Comparison of ENCODE assay signal across 8 cellular contexts in the genomic region with DNA sequence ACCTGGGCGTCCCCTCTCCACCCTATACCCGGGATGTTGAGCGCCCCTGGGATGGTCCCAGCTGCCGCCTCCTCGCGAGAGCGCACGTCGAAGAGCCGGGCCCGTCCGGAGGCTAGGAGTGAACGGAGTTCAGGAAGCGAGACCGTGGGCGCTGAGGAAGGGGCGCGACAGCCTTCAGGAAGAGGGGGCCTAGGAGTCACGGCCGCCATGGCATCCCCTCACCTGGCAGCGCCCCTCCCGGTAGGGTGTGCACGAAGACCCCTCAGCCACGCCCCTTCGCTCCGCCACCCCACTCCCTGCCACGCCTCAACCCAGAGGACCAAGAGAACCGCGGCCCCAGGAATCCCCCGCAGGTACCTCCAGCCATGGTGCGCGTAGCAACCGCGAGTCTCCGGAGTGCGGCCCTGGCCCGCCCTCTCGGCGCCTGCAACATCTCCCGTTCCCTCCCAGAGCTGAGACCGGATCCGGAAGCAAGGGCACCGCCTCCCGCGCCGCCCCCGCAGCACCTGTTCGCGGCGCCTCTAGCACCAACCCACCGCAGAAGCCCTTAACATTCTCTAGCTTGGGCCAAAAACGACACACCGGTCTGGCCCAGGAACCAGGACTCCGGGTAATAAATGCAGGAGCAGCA. TPM values are rescaled to one million over a fixed set of nuclear protein-coding genes. Genes with fewer than 3 reads are reported as not detected.
DNase-seq lines count a peak whose midpoint lies in the region; ATAC-seq, FAIRE-seq and TF ChIP-seq lines count a peak whose summit lies in the region.

A gene with protein sequence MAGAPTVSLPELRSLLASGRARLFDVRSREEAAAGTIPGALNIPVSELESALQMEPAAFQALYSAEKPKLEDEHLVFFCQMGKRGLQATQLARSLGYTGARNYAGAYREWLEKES (minus strand): TSS at position 442 of the 631 bp plus-strand sequence. CDS start 75 bp downstream, at position 367.

- no peak within 1 kb of the TSS for H2AFZ ChIP-seq in HepG2 (ENCODE audit: low read length)

- peaks cover 39% of the 10 kb centered on the region for H3K36me3 Mint-ChIP-seq in WTC11

- peak within 1 kb of the TSS; percentile 86 for H3K4me3 Mint-ChIP-seq in WTC11

- H3K27ac ChIP-seq in HepG2 (ENCODE audit: extremely low read length, insufficient read depth, low read length) = no peak within 1 kb of the TSS

- WGBS in HepG2 (ENCODE audit: low lambda C conversion rate) = 96% methylated on average over 50 of the region's 54 CpGs

- no peak within 1 kb of the TSS for H3K4me2 ChIP-seq in HepG2 (ENCODE audit: low read depth, low read length)

- DNase-seq in NCI-H1105 (lab: John Stamatoyannopoulos, UW) (peak; percentile 80), WTC11 (ENCODE audit: low spot score) (peak; percentile 81), T47D (ENCODE audit: low read depth in 1 of 2, low spot score in 1 of 2) (peak; percentile 87 to 90), HepG2 (ENCODE audit: low spot score) (no peak), SK-N-DZ (ENCODE audit: low spot score) (no peak)
- DNase-seq in stimulated activated CD4-positive, alpha-beta T cell treated with anti-CD3 and anti-CD28 coated beads, Interleukin-4, amount 100 ng/mL, for 1 hour = peak; percentile 88

- TF ChIP-seq RAD21 in HepG2 (CRISPR knock-in tag; IDR thresholded peaks at IDR 0.05) = no peak

- H3K27ac Mint-ChIP-seq in WTC11 = peak within 1 kb of the TSS; percentile 92

- no peaks in the 10 kb centered on the region for H3K27me3 ChIP-seq in HepG2 (ENCODE audit: control insufficient read depth in 1 of 2, insufficient read depth in 2 of 2, low read length in 2 of 2)

- no peak for FAIRE-seq in HepG2 (lab: Jason Lieb, UNC)

- no peak within 1 kb of the TSS for H3K4me3 ChIP-seq in HepG2 (replicated peaks in 1 of 3; ENCODE audit: insufficient read depth in 1 of 3, low read depth in 2 of 3, low read length in 3 of 3)

- H4K20me1 ChIP-seq in HepG2 (ENCODE audit: insufficient read depth, low read length) = no peaks in the 10 kb centered on the region

- no peaks in the 10 kb centered on the region for H3K79me2 ChIP-seq in HepG2 (ENCODE audit: insufficient read depth, low read length)

- no TSS peak for BruUV-seq in HepG2 (replicated peaks; lab: Mats Ljungman, UMichigan)

- intact Hi-C loops in HepG2 (cut with micrococcal nuclease; ENCODE audit: unreplicated experiment) = no loop called here

- peaks cover 7% of the 10 kb centered on the region for H3K4me1 ChIP-seq in ES-I3 (ENCODE audit: insufficient read depth, low read length)
- H3K4me1 ChIP-seq in HepG2 (ENCODE audit: insufficient read depth, low read length) = peaks cover 16% of the 10 kb centered on the region

- H3K36me3 ChIP-seq in ES-I3 (ENCODE audit: insufficient read depth, low read length) = peaks cover 19% of the 10 kb centered on the region
- peaks cover 13 to 39% of the 10 kb centered on the region in 2 experiments for H3K36me3 ChIP-seq in HepG2 (replicated peaks in 1 of 2; ENCODE audit: control insufficient read depth in 1 of 2, insufficient read depth in 2 of 2, low read length in 2 of 2)

- H3K9me3 ChIP-seq in ES-I3 (ENCODE audit: control insufficient read depth, insufficient read depth, low read length) = no peaks in the 10 kb centered on the region
- no peaks in the 10 kb centered on the region for H3K9me3 ChIP-seq in HepG2 (ENCODE audit: low read length)

- no peaks in the 10 kb centered on the region for H3K9me3 Mint-ChIP-seq in WTC11

- TF ChIP-seq CTCF in WTC11 (IDR thresholded peaks at IDR 0.05) (no peak), HepG2 (CRISPR knock-in tag; IDR thresholded peaks at IDR 0.05) (no peak)

- in situ Hi-C loops in T47D (cut with HindIII; ENCODE audit: low pct_unique_long_range_greater_than_20kb, low sequenced_read_pairs) = no loop called here
- in situ Hi-C loops in HepG2 (cut with HindIII; ENCODE audit: extremely low pct_ligation_motif_present, low pct_unique_long_range_greater_than_20kb) = no loop called here

- TF ChIP-seq POLR2A in HepG2 (IDR thresholded peaks at IDR 0.05; ENCODE audit: insufficient read depth in 1 of 2, low read depth in 2 of 2, low read length in 2 of 2) = no peak

- POLR2A ChIA-PET in WTC11 (lab: Charles Lee) = interaction anchor here (0.7 to 2.2 kb wide), 5 partner anchors 18 to 94 kb away, joined by 3 to 20 read pairs (median 5); partner anchors contain the start of genes DEDD and F11R
- POLR2A ChIA-PET in HepG2 (lab: Yijun Ruan, JAX) = no interaction called here

- CTCF ChIA-PET in WTC11 (lab: Charles Lee) (interaction anchor here (0.6 to 5.9 kb wide), 21 partner anchors 9 to 261 kb away, joined by 3 to 47 read pairs (median 4); partner anchors contain the start of genes F11R, KLHDC9 and NECTIN4), HepG2 (lab: Yijun Ruan, JAX; ENCODE audit: low intra/inter-chr PET ratio, low total read pairs) (no interaction called here)

- TF ChIP-seq EP300 in HepG2 (IDR thresholded peaks at IDR 0.05; ENCODE audit: low read depth in 2 of 2, low read length in 2 of 2) = no peak
- TF ChIP-seq EP300 in HepG2 (CRISPR knock-in tag; IDR thresholded peaks at IDR 0.05; ENCODE audit: borderline replicate concordance) = no peak

- peaks cover 36% of the 10 kb centered on the region for H3K4me1 Mint-ChIP-seq in WTC11

- peak; percentile 83 for ATAC-seq in GM21825 (IDR thresholded peaks at IDR 0.05; ENCODE audit: unreplicated experiment)
- peak; percentile 77 for ATAC-seq in WTC11
- no peak for ATAC-seq in HepG2

- H3K9ac ChIP-seq in ES-I3 (ENCODE audit: low read depth, low read length) (peak within 1 kb of the TSS; percentile 83), HepG2 (ENCODE audit: insufficient read depth, low read depth, low read length) (no peak within 1 kb of the TSS)

- H3K27me3 Mint-ChIP-seq in WTC11 (ENCODE audit: low read depth) = no peaks in the 10 kb centered on the region

TF ChIP-seq in WTC11, 78 proteins besides CTCF, POLR2A, EP300 and RAD21 (continues in another document):
- TF ChIP-seq ZNF671 (CRISPR knock-in tag; IDR thresholded peaks at IDR 0.05) = no peak

TF ChIP-seq in HepG2, 621 proteins besides CTCF, POLR2A, EP300 and RAD21:
- no peak for TF ChIP-seq NFE2L2 (IDR thresholded peaks at IDR 0.05; ENCODE audit: low read length)
- TF ChIP-seq RBFOX2 (IDR thresholded peaks at IDR 0.05; ENCODE audit: low read depth, low read length) = peak; percentile 64; the same call in 1 of the 2 replicates
- peak; percentile 86 for TF ChIP-seq AGO2 (optimal IDR thresholded peaks at IDR 0.05; ENCODE audit: low read depth, low read length)
- no peak for TF ChIP-seq ZNF430 (CRISPR knock-in tag; IDR thresholded peaks at IDR 0.05)
- TF ChIP-seq GZF1 (CRISPR knock-in tag; IDR thresholded peaks at IDR 0.05) = no peak
- TF ChIP-seq KAT8 (CRISPR knock-in tag; IDR thresholded peaks at IDR 0.05) = no peak

RNA-seq across cellular contexts. Expression of the gene that starts here (rescaled TPM):
- 74.5 to 107 TPM (median 100 TPM) in 3 replicates for total RNA-seq in WTC11 (2021)
- 0.31 TPM in 1 of 2 replicates, not detected in the other for total RNA-seq in HepG2 (2016; rRNA removed; fragmentation: Illumina TruSeq; extraction: Trizol)
- not detected in 2 replicates for total RNA-seq in HepG2 (2016; cell fraction: cytosol; rRNA removed; fragmentation: Illumina TruSeq; extraction: Trizol; ENCODE audit: low read depth)
- 0.22 TPM in 1 of 2 replicates, not detected in the other for total RNA-seq in HepG2 (2016; cell fraction: insoluble cytoplasmic fraction; rRNA removed; fragmentation: Illumina TruSeq; extraction: Trizol)
- total RNA-seq in HepG2 (2016; cell fraction: membrane; rRNA removed; fragmentation: Illumina TruSeq; extraction: Trizol) = not detected in 2 replicates
- total RNA-seq in HepG2 (2016; cell fraction: nucleus; rRNA removed; fragmentation: Illumina TruSeq; extraction: Trizol) = 0.99 TPM in 1 of 2 replicates, not detected in the other
- 0.15 TPM in 1 of 2 replicates, not detected in the other for polyA plus RNA-seq in HepG2 (2011; rRNA removed)
- not detected in 2 replicates for polyA plus RNA-seq in HepG2 (2011; cell fraction: cytosol; rRNA removed)
- polyA plus RNA-seq in HepG2 (2011; cell fraction: nucleus; rRNA removed) = 0.55 and 0.79 TPM in 2 replicates
- not detected in 2 replicates for polyA plus RNA-seq in HepG2 (2012)
- not detected in 2 replicates for polyA plus RNA-seq in HepG2 (2016; cell fraction: cytosol; fragmentation: Illumina TruSeq; extraction: Trizol; ENCODE audit: low read depth)
- polyA plus RNA-seq in HepG2 (2016; cell fraction: insoluble cytoplasmic fraction; fragmentation: Illumina TruSeq; extraction: Trizol; ENCODE audit: low read depth) = not detected in 2 replicates
- polyA plus RNA-seq in HepG2 (2016; cell fraction: membrane; fragmentation: Illumina TruSeq; extraction: Trizol; ENCODE audit: low read depth) = not detected in 2 replicates
- polyA plus RNA-seq in HepG2 (2016; cell fraction: nucleus; fragmentation: Illumina TruSeq; extraction: Trizol; ENCODE audit: insufficient read depth, low read depth) = not detected in 2 replicates
- 0.28 and 1.2 TPM in 2 replicates for polyA minus RNA-seq in HepG2 (2011; rRNA and poly(A)+ RNA removed; ENCODE audit: low replicate concordance)
- not detected in 2 replicates for polyA minus RNA-seq in HepG2 (2011; cell fraction: cytosol; rRNA and poly(A)+ RNA removed)
- polyA minus RNA-seq in HepG2 (2011; cell fraction: nucleus; rRNA and poly(A)+ RNA removed) = 0.87 and 1.2 TPM in 2 replicates
- polyA plus RNA-seq in SK-N-DZ (2014; cell fraction: cytosol; rRNA removed) = not detected in 2 replicates
- 3.2 TPM in 1 of 2 replicates, not detected in the other for polyA plus RNA-seq in SK-N-DZ (2014; cell fraction: nucleus; rRNA removed)

Comparison
In these comparisons a context has a peak if more than half of its experiments do, and no peak if none do; other contexts are left out.
1. RNA of the gene that starts here (total RNA-seq): 74.5 to 107 TPM in WTC11; 0.22 to 0.99 TPM in HepG2; every median in the first group is over 10 times any median in the second.
2. DNase-seq: peak in NCI-H1105 (single experiment), WTC11 (single experiment), T47D (2 of 2) and stimulated activated CD4-positive, alpha-beta T cell treated with anti-CD3 and anti-CD28 coated beads, Interleukin-4, amount 100 ng/mL, for 1 hour (single experiment); none in HepG2 (single experiment) and SK-N-DZ (single experiment).